Comparison of ENCODE assay signal across 1 cellular context in the genomic region with DNA sequence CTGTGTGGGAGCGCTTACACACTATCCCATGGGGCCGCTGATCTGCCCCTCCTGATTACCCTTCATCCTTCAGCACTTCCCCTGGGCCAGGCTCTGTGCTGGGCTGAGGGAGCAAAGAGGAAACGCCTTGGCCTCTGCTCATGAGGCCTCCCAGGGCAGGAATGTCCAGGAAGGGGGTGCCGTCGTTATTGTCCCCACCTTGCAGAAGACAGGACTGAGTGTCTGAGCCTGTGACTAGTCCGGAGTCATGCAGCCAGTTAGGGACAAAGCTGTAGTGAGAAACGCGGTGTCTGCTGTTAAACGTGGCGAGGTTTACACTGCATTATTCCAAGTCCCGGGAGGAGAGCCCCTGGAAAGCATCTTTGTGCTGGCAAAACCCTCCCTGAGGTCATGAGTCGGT.
TF ChIP-seq lines count a peak whose summit lies in the region.

No MANE protein-coding gene starts in this region.

TF ChIP-seq in H1, 55 proteins besides CTCF, POLR2A, EP300 and RAD21 (continued from another document):
- TF ChIP-seq, protein P1, sequence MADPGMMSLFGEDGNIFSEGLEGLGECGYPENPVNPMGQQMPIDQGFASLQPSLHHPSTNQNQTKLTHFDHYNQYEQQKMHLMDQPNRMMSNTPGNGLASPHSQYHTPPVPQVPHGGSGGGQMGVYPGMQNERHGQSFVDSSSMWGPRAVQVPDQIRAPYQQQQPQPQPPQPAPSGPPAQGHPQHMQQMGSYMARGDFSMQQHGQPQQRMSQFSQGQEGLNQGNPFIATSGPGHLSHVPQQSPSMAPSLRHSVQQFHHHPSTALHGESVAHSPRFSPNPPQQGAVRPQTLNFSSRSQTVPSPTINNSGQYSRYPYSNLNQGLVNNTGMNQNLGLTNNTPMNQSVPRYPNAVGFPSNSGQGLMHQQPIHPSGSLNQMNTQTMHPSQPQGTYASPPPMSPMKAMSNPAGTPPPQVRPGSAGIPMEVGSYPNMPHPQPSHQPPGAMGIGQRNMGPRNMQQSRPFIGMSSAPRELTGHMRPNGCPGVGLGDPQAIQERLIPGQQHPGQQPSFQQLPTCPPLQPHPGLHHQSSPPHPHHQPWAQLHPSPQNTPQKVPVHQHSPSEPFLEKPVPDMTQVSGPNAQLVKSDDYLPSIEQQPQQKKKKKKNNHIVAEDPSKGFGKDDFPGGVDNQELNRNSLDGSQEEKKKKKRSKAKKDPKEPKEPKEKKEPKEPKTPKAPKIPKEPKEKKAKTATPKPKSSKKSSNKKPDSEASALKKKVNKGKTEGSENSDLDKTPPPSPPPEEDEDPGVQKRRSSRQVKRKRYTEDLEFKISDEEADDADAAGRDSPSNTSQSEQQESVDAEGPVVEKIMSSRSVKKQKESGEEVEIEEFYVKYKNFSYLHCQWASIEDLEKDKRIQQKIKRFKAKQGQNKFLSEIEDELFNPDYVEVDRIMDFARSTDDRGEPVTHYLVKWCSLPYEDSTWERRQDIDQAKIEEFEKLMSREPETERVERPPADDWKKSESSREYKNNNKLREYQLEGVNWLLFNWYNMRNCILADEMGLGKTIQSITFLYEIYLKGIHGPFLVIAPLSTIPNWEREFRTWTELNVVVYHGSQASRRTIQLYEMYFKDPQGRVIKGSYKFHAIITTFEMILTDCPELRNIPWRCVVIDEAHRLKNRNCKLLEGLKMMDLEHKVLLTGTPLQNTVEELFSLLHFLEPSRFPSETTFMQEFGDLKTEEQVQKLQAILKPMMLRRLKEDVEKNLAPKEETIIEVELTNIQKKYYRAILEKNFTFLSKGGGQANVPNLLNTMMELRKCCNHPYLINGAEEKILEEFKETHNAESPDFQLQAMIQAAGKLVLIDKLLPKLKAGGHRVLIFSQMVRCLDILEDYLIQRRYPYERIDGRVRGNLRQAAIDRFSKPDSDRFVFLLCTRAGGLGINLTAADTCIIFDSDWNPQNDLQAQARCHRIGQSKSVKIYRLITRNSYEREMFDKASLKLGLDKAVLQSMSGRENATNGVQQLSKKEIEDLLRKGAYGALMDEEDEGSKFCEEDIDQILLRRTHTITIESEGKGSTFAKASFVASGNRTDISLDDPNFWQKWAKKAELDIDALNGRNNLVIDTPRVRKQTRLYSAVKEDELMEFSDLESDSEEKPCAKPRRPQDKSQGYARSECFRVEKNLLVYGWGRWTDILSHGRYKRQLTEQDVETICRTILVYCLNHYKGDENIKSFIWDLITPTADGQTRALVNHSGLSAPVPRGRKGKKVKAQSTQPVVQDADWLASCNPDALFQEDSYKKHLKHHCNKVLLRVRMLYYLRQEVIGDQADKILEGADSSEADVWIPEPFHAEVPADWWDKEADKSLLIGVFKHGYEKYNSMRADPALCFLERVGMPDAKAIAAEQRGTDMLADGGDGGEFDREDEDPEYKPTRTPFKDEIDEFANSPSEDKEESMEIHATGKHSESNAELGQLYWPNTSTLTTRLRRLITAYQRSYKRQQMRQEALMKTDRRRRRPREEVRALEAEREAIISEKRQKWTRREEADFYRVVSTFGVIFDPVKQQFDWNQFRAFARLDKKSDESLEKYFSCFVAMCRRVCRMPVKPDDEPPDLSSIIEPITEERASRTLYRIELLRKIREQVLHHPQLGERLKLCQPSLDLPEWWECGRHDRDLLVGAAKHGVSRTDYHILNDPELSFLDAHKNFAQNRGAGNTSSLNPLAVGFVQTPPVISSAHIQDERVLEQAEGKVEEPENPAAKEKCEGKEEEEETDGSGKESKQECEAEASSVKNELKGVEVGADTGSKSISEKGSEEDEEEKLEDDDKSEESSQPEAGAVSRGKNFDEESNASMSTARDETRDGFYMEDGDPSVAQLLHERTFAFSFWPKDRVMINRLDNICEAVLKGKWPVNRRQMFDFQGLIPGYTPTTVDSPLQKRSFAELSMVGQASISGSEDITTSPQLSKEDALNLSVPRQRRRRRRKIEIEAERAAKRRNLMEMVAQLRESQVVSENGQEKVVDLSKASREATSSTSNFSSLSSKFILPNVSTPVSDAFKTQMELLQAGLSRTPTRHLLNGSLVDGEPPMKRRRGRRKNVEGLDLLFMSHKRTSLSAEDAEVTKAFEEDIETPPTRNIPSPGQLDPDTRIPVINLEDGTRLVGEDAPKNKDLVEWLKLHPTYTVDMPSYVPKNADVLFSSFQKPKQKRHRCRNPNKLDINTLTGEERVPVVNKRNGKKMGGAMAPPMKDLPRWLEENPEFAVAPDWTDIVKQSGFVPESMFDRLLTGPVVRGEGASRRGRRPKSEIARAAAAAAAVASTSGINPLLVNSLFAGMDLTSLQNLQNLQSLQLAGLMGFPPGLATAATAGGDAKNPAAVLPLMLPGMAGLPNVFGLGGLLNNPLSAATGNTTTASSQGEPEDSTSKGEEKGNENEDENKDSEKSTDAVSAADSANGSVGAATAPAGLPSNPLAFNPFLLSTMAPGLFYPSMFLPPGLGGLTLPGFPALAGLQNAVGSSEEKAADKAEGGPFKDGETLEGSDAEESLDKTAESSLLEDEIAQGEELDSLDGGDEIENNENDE (IDR thresholded peaks at IDR 0.05; ENCODE audit: insufficient replicate concordance, low read length): no peak
- TF ChIP-seq HDAC6 (IDR thresholded peaks at IDR 0.05; ENCODE audit: low read depth, low read length): no peak
- no peak for TF ChIP-seq EGR1 (IDR thresholded peaks at IDR 0.05; ENCODE audit: borderline replicate concordance, low read depth, low read length)
- no peak for TF ChIP-seq MAFK (IDR thresholded peaks at IDR 0.05; ENCODE audit: low read depth, low read length)
- TF ChIP-seq, protein P2, sequence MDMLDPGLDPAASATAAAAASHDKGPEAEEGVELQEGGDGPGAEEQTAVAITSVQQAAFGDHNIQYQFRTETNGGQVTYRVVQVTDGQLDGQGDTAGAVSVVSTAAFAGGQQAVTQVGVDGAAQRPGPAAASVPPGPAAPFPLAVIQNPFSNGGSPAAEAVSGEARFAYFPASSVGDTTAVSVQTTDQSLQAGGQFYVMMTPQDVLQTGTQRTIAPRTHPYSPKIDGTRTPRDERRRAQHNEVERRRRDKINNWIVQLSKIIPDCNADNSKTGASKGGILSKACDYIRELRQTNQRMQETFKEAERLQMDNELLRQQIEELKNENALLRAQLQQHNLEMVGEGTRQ (IDR thresholded peaks at IDR 0.05; ENCODE audit: low read length): no peak
- TF ChIP-seq CHD2 (IDR thresholded peaks at IDR 0.05; ENCODE audit: low read length): no peak
- TF ChIP-seq FOSL1 (IDR thresholded peaks at IDR 0.05; ENCODE audit: insufficient read depth, low read depth, low read length): no peak
- no peak for TF ChIP-seq CBX8 (IDR thresholded peaks at IDR 0.05; ENCODE audit: borderline replicate concordance, low read depth, low read length)
- TF ChIP-seq RXRA (IDR thresholded peaks at IDR 0.05; ENCODE audit: insufficient read depth, low read depth, low read length): no peak
- no peak for TF ChIP-seq BACH1 (IDR thresholded peaks at IDR 0.05; ENCODE audit: low read length)
- no peak for TF ChIP-seq BRCA1 (IDR thresholded peaks at IDR 0.05; ENCODE audit: low read depth, low read length)
- TF ChIP-seq, protein P3, sequence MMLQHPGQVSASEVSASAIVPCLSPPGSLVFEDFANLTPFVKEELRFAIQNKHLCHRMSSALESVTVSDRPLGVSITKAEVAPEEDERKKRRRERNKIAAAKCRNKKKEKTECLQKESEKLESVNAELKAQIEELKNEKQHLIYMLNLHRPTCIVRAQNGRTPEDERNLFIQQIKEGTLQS (IDR thresholded peaks at IDR 0.05; ENCODE audit: insufficient read depth, low read depth, low read length): no peak
- TF ChIP-seq, protein P4, sequence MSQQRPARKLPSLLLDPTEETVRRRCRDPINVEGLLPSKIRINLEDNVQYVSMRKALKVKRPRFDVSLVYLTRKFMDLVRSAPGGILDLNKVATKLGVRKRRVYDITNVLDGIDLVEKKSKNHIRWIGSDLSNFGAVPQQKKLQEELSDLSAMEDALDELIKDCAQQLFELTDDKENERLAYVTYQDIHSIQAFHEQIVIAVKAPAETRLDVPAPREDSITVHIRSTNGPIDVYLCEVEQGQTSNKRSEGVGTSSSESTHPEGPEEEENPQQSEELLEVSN (IDR thresholded peaks at IDR 0.05): no peak
- TF ChIP-seq TCF12 (IDR thresholded peaks at IDR 0.05; ENCODE audit: low read depth, low read length): no peak
- TF ChIP-seq KDM1A (IDR thresholded peaks at IDR 0.05; ENCODE audit: borderline replicate concordance, low read length): no peak
- no peak for TF ChIP-seq SUZ12 (IDR thresholded peaks at IDR 0.05; ENCODE audit: low read length)
